1 cellular context compared by ENCODE assay signal in the genomic region with DNA sequence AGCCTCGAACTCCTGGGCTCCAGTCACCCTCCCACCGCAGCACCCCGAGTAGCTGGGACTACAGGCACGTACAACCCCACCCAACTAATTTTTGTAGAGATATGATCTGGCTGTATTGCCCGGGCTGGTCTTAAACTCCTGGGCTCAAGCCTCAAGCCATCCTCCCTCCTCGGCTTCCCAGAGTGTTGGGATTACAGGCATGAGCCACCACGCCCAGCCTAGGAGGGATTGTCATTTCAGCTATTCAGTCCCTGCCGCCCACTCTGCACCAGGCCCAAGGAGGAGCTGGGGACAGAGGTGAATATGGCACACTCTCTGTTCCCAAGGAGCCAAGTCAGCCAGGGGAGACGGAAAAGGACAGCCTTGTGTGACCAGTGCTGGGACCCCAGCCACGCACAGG.
A peak's percentile ranks its signal among the peaks of the same experiment; 100 is the strongest.
TF ChIP-seq lines count a peak whose summit lies in the region.

No MANE protein-coding gene starts in this region.

TF ChIP-seq in HepG2, 621 proteins besides CTCF, POLR2A, EP300 and RAD21 (continued from another document):
- TF ChIP-seq, protein P1, sequence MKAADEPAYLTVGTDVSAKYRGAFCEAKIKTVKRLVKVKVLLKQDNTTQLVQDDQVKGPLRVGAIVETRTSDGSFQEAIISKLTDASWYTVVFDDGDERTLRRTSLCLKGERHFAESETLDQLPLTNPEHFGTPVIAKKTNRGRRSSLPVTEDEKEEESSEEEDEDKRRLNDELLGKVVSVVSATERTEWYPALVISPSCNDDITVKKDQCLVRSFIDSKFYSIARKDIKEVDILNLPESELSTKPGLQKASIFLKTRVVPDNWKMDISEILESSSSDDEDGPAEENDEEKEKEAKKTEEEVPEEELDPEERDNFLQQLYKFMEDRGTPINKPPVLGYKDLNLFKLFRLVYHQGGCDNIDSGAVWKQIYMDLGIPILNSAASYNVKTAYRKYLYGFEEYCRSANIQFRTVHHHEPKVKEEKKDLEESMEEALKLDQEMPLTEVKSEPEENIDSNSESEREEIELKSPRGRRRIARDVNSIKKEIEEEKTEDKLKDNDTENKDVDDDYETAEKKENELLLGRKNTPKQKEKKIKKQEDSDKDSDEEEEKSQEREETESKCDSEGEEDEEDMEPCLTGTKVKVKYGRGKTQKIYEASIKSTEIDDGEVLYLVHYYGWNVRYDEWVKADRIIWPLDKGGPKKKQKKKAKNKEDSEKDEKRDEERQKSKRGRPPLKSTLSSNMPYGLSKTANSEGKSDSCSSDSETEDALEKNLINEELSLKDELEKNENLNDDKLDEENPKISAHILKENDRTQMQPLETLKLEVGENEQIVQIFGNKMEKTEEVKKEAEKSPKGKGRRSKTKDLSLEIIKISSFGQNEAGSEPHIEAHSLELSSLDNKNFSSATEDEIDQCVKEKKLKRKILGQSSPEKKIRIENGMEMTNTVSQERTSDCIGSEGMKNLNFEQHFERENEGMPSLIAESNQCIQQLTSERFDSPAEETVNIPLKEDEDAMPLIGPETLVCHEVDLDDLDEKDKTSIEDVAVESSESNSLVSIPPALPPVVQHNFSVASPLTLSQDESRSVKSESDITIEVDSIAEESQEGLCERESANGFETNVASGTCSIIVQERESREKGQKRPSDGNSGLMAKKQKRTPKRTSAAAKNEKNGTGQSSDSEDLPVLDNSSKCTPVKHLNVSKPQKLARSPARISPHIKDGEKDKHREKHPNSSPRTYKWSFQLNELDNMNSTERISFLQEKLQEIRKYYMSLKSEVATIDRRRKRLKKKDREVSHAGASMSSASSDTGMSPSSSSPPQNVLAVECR (CRISPR knock-in tag; IDR thresholded peaks at IDR 0.05; ENCODE audit: borderline replicate concordance): 0 out of 2 replicates have a peak, but pooled peaks have one; percentile 21
- TF ChIP-seq ZFX (CRISPR knock-in tag; IDR thresholded peaks at IDR 0.05; ENCODE audit: low read depth): 0 out of 2 replicates have a peak, but pooled peaks have one; percentile 5
- 0 out of 2 replicates have a peak, but pooled peaks have one; percentile 13 for TF ChIP-seq ZMYM2 (CRISPR knock-in tag; IDR thresholded peaks at IDR 0.05)
- no peak for TF ChIP-seq SMC3 (IDR thresholded peaks at IDR 0.05; ENCODE audit: low read length)
- TF ChIP-seq, protein P2, sequence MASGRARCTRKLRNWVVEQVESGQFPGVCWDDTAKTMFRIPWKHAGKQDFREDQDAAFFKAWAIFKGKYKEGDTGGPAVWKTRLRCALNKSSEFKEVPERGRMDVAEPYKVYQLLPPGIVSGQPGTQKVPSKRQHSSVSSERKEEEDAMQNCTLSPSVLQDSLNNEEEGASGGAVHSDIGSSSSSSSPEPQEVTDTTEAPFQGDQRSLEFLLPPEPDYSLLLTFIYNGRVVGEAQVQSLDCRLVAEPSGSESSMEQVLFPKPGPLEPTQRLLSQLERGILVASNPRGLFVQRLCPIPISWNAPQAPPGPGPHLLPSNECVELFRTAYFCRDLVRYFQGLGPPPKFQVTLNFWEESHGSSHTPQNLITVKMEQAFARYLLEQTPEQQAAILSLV (CRISPR knock-in tag; IDR thresholded peaks at IDR 0.05; ENCODE audit: borderline replicate concordance): 0 out of 2 replicates have a peak, but pooled peaks have one; percentile 28
- no peak for TF ChIP-seq RARG (CRISPR knock-in tag; IDR thresholded peaks at IDR 0.05; ENCODE audit: low read depth)
- no peak for TF ChIP-seq ZBTB4 (CRISPR knock-in tag; IDR thresholded peaks at IDR 0.05; ENCODE audit: borderline replicate concordance)
- TF ChIP-seq ZNF235 (CRISPR knock-in tag; IDR thresholded peaks at IDR 0.05; ENCODE audit: borderline replicate concordance): no peak
- TF ChIP-seq, protein P3, sequence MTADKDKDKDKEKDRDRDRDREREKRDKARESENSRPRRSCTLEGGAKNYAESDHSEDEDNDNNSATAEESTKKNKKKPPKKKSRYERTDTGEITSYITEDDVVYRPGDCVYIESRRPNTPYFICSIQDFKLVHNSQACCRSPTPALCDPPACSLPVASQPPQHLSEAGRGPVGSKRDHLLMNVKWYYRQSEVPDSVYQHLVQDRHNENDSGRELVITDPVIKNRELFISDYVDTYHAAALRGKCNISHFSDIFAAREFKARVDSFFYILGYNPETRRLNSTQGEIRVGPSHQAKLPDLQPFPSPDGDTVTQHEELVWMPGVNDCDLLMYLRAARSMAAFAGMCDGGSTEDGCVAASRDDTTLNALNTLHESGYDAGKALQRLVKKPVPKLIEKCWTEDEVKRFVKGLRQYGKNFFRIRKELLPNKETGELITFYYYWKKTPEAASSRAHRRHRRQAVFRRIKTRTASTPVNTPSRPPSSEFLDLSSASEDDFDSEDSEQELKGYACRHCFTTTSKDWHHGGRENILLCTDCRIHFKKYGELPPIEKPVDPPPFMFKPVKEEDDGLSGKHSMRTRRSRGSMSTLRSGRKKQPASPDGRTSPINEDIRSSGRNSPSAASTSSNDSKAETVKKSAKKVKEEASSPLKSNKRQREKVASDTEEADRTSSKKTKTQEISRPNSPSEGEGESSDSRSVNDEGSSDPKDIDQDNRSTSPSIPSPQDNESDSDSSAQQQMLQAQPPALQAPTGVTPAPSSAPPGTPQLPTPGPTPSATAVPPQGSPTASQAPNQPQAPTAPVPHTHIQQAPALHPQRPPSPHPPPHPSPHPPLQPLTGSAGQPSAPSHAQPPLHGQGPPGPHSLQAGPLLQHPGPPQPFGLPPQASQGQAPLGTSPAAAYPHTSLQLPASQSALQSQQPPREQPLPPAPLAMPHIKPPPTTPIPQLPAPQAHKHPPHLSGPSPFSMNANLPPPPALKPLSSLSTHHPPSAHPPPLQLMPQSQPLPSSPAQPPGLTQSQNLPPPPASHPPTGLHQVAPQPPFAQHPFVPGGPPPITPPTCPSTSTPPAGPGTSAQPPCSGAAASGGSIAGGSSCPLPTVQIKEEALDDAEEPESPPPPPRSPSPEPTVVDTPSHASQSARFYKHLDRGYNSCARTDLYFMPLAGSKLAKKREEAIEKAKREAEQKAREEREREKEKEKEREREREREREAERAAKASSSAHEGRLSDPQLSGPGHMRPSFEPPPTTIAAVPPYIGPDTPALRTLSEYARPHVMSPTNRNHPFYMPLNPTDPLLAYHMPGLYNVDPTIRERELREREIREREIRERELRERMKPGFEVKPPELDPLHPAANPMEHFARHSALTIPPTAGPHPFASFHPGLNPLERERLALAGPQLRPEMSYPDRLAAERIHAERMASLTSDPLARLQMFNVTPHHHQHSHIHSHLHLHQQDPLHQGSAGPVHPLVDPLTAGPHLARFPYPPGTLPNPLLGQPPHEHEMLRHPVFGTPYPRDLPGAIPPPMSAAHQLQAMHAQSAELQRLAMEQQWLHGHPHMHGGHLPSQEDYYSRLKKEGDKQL (CRISPR knock-in tag; IDR thresholded peaks at IDR 0.05; ENCODE audit: low read depth): no peak
- no peak for TF ChIP-seq ZBTB25 (CRISPR knock-in tag; IDR thresholded peaks at IDR 0.05)
- 0 out of 2 replicates have a peak, but pooled peaks have one; percentile 14 for TF ChIP-seq ZFP91 (CRISPR knock-in tag; IDR thresholded peaks at IDR 0.05; ENCODE audit: borderline replicate concordance)
- TF ChIP-seq ZNF121 (CRISPR knock-in tag; IDR thresholded peaks at IDR 0.05): peak; percentile 36; the same call in 1 of the 2 replicates
- TF ChIP-seq HDAC2 (CRISPR knock-in tag; IDR thresholded peaks at IDR 0.05): no peak
- peak; percentile 39 for TF ChIP-seq MED8 (CRISPR knock-in tag; IDR thresholded peaks at IDR 0.05; ENCODE audit: insufficient replicate concordance)
- TF ChIP-seq ZNF816 (CRISPR knock-in tag; IDR thresholded peaks at IDR 0.05; ENCODE audit: borderline replicate concordance): no peak
- no peak for TF ChIP-seq ZSCAN22 (CRISPR knock-in tag; IDR thresholded peaks at IDR 0.05)
- no peak for TF ChIP-seq MIXL1 (CRISPR knock-in tag; IDR thresholded peaks at IDR 0.05)
- TF ChIP-seq MTF1 (CRISPR knock-in tag; IDR thresholded peaks at IDR 0.05): no peak
- TF ChIP-seq ZBTB38 (CRISPR knock-in tag; IDR thresholded peaks at IDR 0.05): 0 out of 2 replicates have a peak, but pooled peaks have one; percentile 47
- 0 out of 2 replicates have a peak, but pooled peaks have one; percentile 53 for TF ChIP-seq FOXO4 (CRISPR knock-in tag; conservative IDR thresholded peaks at IDR 0.05)
- no peak for TF ChIP-seq GATA4 (IDR thresholded peaks at IDR 0.05; ENCODE audit: borderline replicate concordance, low read depth)
- TF ChIP-seq AHR (CRISPR knock-in tag; IDR thresholded peaks at IDR 0.05): no peak
- 0 out of 2 replicates have a peak, but pooled peaks have one; percentile 52 for TF ChIP-seq ZNF776 (CRISPR knock-in tag; IDR thresholded peaks at IDR 0.05)
